14 cellular contexts compared by ENCODE assay signal in genomic region chr3:136957751-136958288, GRCh38. TPM values are rescaled to one million over a fixed set of nuclear protein-coding genes. Genes with fewer than 3 reads are reported as not detected.
DNase-seq lines count a peak whose midpoint lies in the region; ATAC-seq and TF ChIP-seq lines count a peak whose summit lies in the region.
"Had no signal": no experiment of that assay in that cellular context is flagged by ENCODE, and none has a peak within 500 bp of the region (broad histone marks: within the 10 kb centered on the region; RNA-seq: fewer than 3 reads in every experiment).

IL20RB (plus strand) TSS chr3:136957983; CDS start chr3:136958114, 131 bp downstream.

- no peak within 1 kb of the TSS for H3K4ac ChIP-seq in trophoblast cell (ENCODE audit: low read depth, low read length)

- no peaks in the 10 kb centered on the region for H3K79me2 ChIP-seq in PC-9 (ENCODE audit: low read depth)
- no peaks in the 10 kb centered on the region for H3K79me2 ChIP-seq in trophoblast cell (ENCODE audit: control insufficient read depth, insufficient read depth, low read length, poor library complexity)
- peaks cover 14% of the 10 kb centered on the region; the same call in 1 of the 2 replicates for H3K79me2 ChIP-seq in Karpas-422 (ENCODE audit: low read length)

- peak; percentile 26 to 36 for ATAC-seq in gastrocnemius medialis

- TF ChIP-seq POLR2A in gastrocnemius medialis (IDR thresholded peaks at IDR 0.05): no peak

- no peak within 1 kb of the TSS for H2BK5ac ChIP-seq in trophoblast cell (ENCODE audit: low read depth, low read length, poor library complexity)

- intact Hi-C loops in PC-9 (cut with micrococcal nuclease; ENCODE audit: unreplicated experiment): loop anchor here (5.0 kb wide), 3 partner anchors 96 to 331 kb away; partner anchors contain the start of genes NCK1 and STAG1
- intact Hi-C loops in gastrocnemius medialis (cut with DNase I; ENCODE audit: low total_unique reads): no loop called here

- peaks cover 77% of the 10 kb centered on the region for H3K4me1 ChIP-seq in PC-9 (replicated peaks; ENCODE audit: insufficient read depth)
- H3K4me1 ChIP-seq in gastrocnemius medialis: no peaks in the 10 kb centered on the region
- peaks cover 7 to 17% of the 10 kb centered on the region in 2 experiments for H3K4me1 ChIP-seq in trophoblast cell (ENCODE audit: control insufficient read depth in 1 of 2, insufficient read depth in 2 of 2, low read length in 2 of 2)
- no peaks in the 10 kb centered on the region for H3K4me1 ChIP-seq in Karpas-422 (ENCODE audit: low read length)
- H3K4me1 ChIP-seq: uterus had no signal

- TF ChIP-seq CTCF in PC-9 (conservative IDR thresholded peaks at IDR 0.05): no peak
- TF ChIP-seq CTCF in gastrocnemius medialis (IDR thresholded peaks at IDR 0.05 in 4 of 5, conservative IDR thresholded peaks at IDR 0.05 in 1 of 5): no peak

- H4K8ac ChIP-seq in trophoblast cell (ENCODE audit: low read depth, low read length): no peak within 1 kb of the TSS

- H3K4me3 ChIP-seq in PC-9 (no peak within 1 kb of the TSS), gastrocnemius medialis (no peak within 1 kb of the TSS), trophoblast cell (ENCODE audit: low read depth, low read length) (no peak within 1 kb of the TSS), Karpas-422 (ENCODE audit: low read length) (no peak within 1 kb of the TSS)
- H3K4me3 ChIP-seq: uterus had no signal

- in situ Hi-C loops in gastrocnemius medialis (cut with MboI; ENCODE audit: low sequenced_read_pairs in 4 of 4): no loop called here

- no CpG with 5 or more reads among the region's 7 CpGs for WGBS in trophoblast cell (ENCODE audit: extremely low coverage, insufficient coverage, insufficient read length)

- no peak within 1 kb of the TSS for H3K14ac ChIP-seq in trophoblast cell (ENCODE audit: low read length)

- H3K9me2 ChIP-seq in PC-9 (ENCODE audit: insufficient read depth) (no peaks in the 10 kb centered on the region), Karpas-422 (replicated peaks; ENCODE audit: insufficient read depth, low read length) (no peaks in the 10 kb centered on the region)

- no peak within 1 kb of the TSS for H3K23ac ChIP-seq in trophoblast cell (ENCODE audit: low read length)

- H4K91ac ChIP-seq in trophoblast cell (ENCODE audit: low read depth, low read length): no peak within 1 kb of the TSS

- no peak within 1 kb of the TSS for H4K12ac ChIP-seq in trophoblast cell (ENCODE audit: low read depth, low read length)

- H4K20me1 ChIP-seq in PC-9 (ENCODE audit: insufficient read depth) (no peaks in the 10 kb centered on the region), Karpas-422 (ENCODE audit: insufficient read depth, low read depth, low read length) (no peaks in the 10 kb centered on the region)

- H3K36me3 ChIP-seq in PC-9 (ENCODE audit: low read depth): 0 out of 2 replicates have a peak, but pooled peaks cover 4% of the 10 kb centered on the region
- H3K36me3 ChIP-seq in gastrocnemius medialis: no peaks in the 10 kb centered on the region
- no peaks in the 10 kb centered on the region for H3K36me3 ChIP-seq in trophoblast cell (ENCODE audit: control insufficient read depth in 1 of 2, insufficient read depth in 2 of 2, low read length in 2 of 2)
- no peaks in the 10 kb centered on the region for H3K36me3 ChIP-seq in Karpas-422 (ENCODE audit: insufficient read depth, low read length)
- H3K36me3 ChIP-seq: uterus had no signal

- H3K27me3 ChIP-seq in PC-9 (ENCODE audit: insufficient read depth, low read depth) (no peaks in the 10 kb centered on the region), gastrocnemius medialis (no peaks in the 10 kb centered on the region), trophoblast cell (ENCODE audit: insufficient read depth, low read length) (no peaks in the 10 kb centered on the region), Karpas-422 (ENCODE audit: low read length) (no peaks in the 10 kb centered on the region)
- H3K27me3 ChIP-seq: uterus had no signal

- H2BK12ac ChIP-seq in trophoblast cell (ENCODE audit: low read length): no peak within 1 kb of the TSS

- peak; percentile 86 for DNase-seq in GM04503 (ENCODE audit: low read depth)
- DNase-seq in PC-9: peak in 1 of 2 experiments; percentile 7
- DNase-seq in fibroblast of gingiva (ENCODE audit: low read depth): peak; percentile 74
- no peak for DNase-seq in gastrocnemius medialis
- no peak for DNase-seq in trophoblast cell
- DNase-seq in NCI-H2171 (lab: John Stamatoyannopoulos, UW): no peak
- DNase-seq in C1 segment of cervical spinal cord (lab: John Stamatoyannopoulos, UW): no peak
- no peak for DNase-seq in Karpas-422
- DNase-seq: activated effector memory CD4-positive, alpha-beta T cell treated with anti-CD3 and anti-CD28 coated beads, Interleukin-2, amount 50 U/mL, for 16 hours; cortex of kidney; KBM-7; NCI-H2227 treated with DMSO at 0.1 percent for 48 hours; Right ventricle myocardium superior; uterus had no signal

- no peak within 1 kb of the TSS for H2BK120ac ChIP-seq in trophoblast cell (ENCODE audit: insufficient read depth, low read length, poor library complexity)

- CTCF ChIA-PET in PC-9 (lab: Charles Lee): interaction anchor here (0.6 kb wide), 1 partner anchor 905 kb away, joined by 5 read pairs; no protein-coding TSS in a partner anchor

- no peak within 1 kb of the TSS for H3K18ac ChIP-seq in trophoblast cell (ENCODE audit: low read length)

- H2AFZ ChIP-seq in PC-9 (no peak within 1 kb of the TSS), trophoblast cell (ENCODE audit: insufficient read depth, low read length, poor library complexity) (no peak within 1 kb of the TSS), Karpas-422 (ENCODE audit: low read length) (no peak within 1 kb of the TSS)

- BruUV-seq in PC-9 (replicated peaks; lab: Mats Ljungman, UMichigan): no TSS peak

- no peak within 1 kb of the TSS for H2AK5ac ChIP-seq in trophoblast cell (ENCODE audit: low read length)

- peak within 1 kb of the TSS; percentile 86 for H3K27ac ChIP-seq in PC-9
- H3K27ac ChIP-seq in gastrocnemius medialis: no peak within 1 kb of the TSS
- H3K27ac ChIP-seq in trophoblast cell (ENCODE audit: low read depth, low read length): no peak within 1 kb of the TSS
- no peak within 1 kb of the TSS for H3K27ac ChIP-seq in Karpas-422 (ENCODE audit: low read length)
- H3K27ac ChIP-seq: uterus had no signal

- no peaks in the 10 kb centered on the region for H3K79me1 ChIP-seq in trophoblast cell (ENCODE audit: low read length)

- peaks cover 58% of the 10 kb centered on the region for H3F3A ChIP-seq in PC-9 (ENCODE audit: insufficient read depth, low read depth)

- peak within 1 kb of the TSS; percentile 62; the same call in 1 of the 2 replicates for H3K4me2 ChIP-seq in PC-9
- H3K4me2 ChIP-seq in trophoblast cell (ENCODE audit: low read length): no peak within 1 kb of the TSS
- no peak within 1 kb of the TSS for H3K4me2 ChIP-seq in Karpas-422 (ENCODE audit: low read depth, low read length, poor library complexity, severe bottlenecking)

- no peak within 1 kb of the TSS for H3K9ac ChIP-seq in trophoblast cell (ENCODE audit: low read length)
- H3K9ac ChIP-seq in Karpas-422 (ENCODE audit: low read length): no peak within 1 kb of the TSS

- H3K9me3 ChIP-seq in PC-9 (ENCODE audit: insufficient read depth, low read depth) (no peaks in the 10 kb centered on the region), gastrocnemius medialis (no peaks in the 10 kb centered on the region), trophoblast cell (ENCODE audit: insufficient read depth, low read depth, low read length) (no peaks in the 10 kb centered on the region), Karpas-422 (ENCODE audit: low read length) (no peaks in the 10 kb centered on the region)
- H3K9me3 ChIP-seq: uterus had no signal

- POLR2A ChIA-PET in PC-9 (lab: Charles Lee; ENCODE audit: unreplicated experiment): interaction anchor here (0.6 kb wide), 2 partner anchors 14 to 1011 kb away, joined by 3 to 6 read pairs; no protein-coding TSS in a partner anchor

RNA-seq across cellular contexts. Expression of gene IL20RB, which starts in this region (rescaled TPM):
- total RNA-seq in PC-9 (2021): 3.8 and 7.2 TPM in 2 replicates
- under 1 TPM; 0.38 to 0.63 (median 0.52) TPM for total RNA-seq in gastrocnemius medialis
- polyA plus RNA-seq in trophoblast cell (2013): 2.5 and 2.8 TPM in 2 replicates
- 1.1 and 3.2 TPM in 2 replicates for total RNA-seq in Karpas-422 (2014; rRNA removed; shearing (Covaris generic); ENCODE audit: low replicate concordance)

Comparison
In these comparisons a context has a peak if more than half of its experiments do, and no peak if none do; other contexts are left out.
1. Peak in ATAC-seq in gastrocnemius medialis; RNA of the gene not detected or under 1 TPM.
2. DNase-seq: peak in GM04503 (single experiment) and fibroblast of gingiva (single experiment); none in gastrocnemius medialis (0 of 2), trophoblast cell (0 of 2), NCI-H2171 (single experiment), C1 segment of cervical spinal cord (0 of 14) and Karpas-422 (single experiment).